9 cellular contexts compared by ENCODE assay signal in genomic region chr5:69364414-69364813, GRCh38. TPM values are rescaled to one million over a fixed set of nuclear protein-coding genes. Genes with fewer than 3 reads are reported as not detected.
DNase-seq lines count a peak whose midpoint lies in the region; ATAC-seq and TF ChIP-seq lines count a peak whose summit lies in the region.
"Had no signal": no experiment of that assay in that cellular context is flagged by ENCODE, and none has a peak within 500 bp of the region (broad histone marks: within the 10 kb centered on the region; RNA-seq: fewer than 3 reads in every experiment).

No MANE protein-coding gene starts in this region.

- intact Hi-C loops in PC-3 (cut with micrococcal nuclease) = no loop called here

- 54 to 65% methylated on average over 3 of the region's 3 CpGs for whole genome bisulfite sequencing in upper lobe of left lung, 2 donors

- 0 out of 2 replicates have a peak, but pooled peaks cover 8% of the 10 kb centered on the region for H3K4me1 ChIP-seq in PC-3 (ENCODE audit: insufficient read depth, low read length)
- peaks cover 10 to 16% (median 12%) of the 10 kb centered on the region in 4 donors for H3K4me1 ChIP-seq in upper lobe of left lung

- H3K4me3 ChIP-seq in GM12875 (ENCODE audit: low read depth, low read length) = no peak overlapping the region
- H3K4me3 ChIP-seq in PC-3 (ENCODE audit: low read length) = no peak overlapping the region
- H3K4me3 ChIP-seq in fibroblast of villous mesenchyme (ENCODE audit: low read depth, low read length) = no peak overlapping the region
- no peak overlapping the region for H3K4me3 ChIP-seq in upper lobe of left lung

- no TSS peak for BruUV-seq in PC-3 (replicated peaks; lab: Mats Ljungman, UMichigan)

- POLR2A ChIA-PET in PC-3 (lab: Charles Lee; ENCODE audit: unreplicated experiment) = no interaction called here

- no peak for TF ChIP-seq EP300 in upper lobe of left lung (IDR thresholded peaks at IDR 0.05)

- peaks cover 75% of the 10 kb centered on the region for H3K79me2 ChIP-seq in PC-3 (ENCODE audit: low read length)

- H2AFZ ChIP-seq in PC-3 (ENCODE audit: low read length) = no peak overlapping the region

- no peaks in the 10 kb centered on the region for H3F3A ChIP-seq in PC-3 (ENCODE audit: low read length, unreplicated experiment)

- H3K9ac ChIP-seq in PC-3 (ENCODE audit: low read length) = no peak overlapping the region

- CTCF ChIA-PET in PC-3 (lab: Charles Lee) = no interaction called here

- H3K36me3 ChIP-seq in PC-3 (ENCODE audit: low read depth, low read length) (peaks cover 20% of the 10 kb centered on the region; the same call in 1 of the 2 replicates), upper lobe of left lung (peaks cover 12 to 57% (median 25%) of the 10 kb centered on the region in 4 donors)

- no peak overlapping the region for H3K4me2 ChIP-seq in PC-3 (ENCODE audit: low read length)

- peaks cover 19% of the 10 kb centered on the region for H4K20me1 ChIP-seq in PC-3 (ENCODE audit: low read length)

- no peaks in the 10 kb centered on the region for H3K9me2 ChIP-seq in PC-3 (replicated peaks; ENCODE audit: low read length)

- H3K27me3 ChIP-seq in PC-3 (ENCODE audit: low read length) (no peaks in the 10 kb centered on the region), upper lobe of left lung (no peaks in the 10 kb centered on the region)

- TF ChIP-seq POLR2A in upper lobe of left lung (IDR thresholded peaks at IDR 0.05) = no peak

- ATAC-seq in PC-3 (0 out of 2 replicates have a peak, but pooled peaks have one; percentile 17), GM19463 (IDR thresholded peaks at IDR 0.05; ENCODE audit: unreplicated experiment) (no peak), upper lobe of left lung (ENCODE audit: low FRiP score in 2 of 2) (no peak), HG02884 (IDR thresholded peaks at IDR 0.05; ENCODE audit: unreplicated experiment) (no peak)

- H3K27ac ChIP-seq in PC-3 (ENCODE audit: low read length) = no peak overlapping the region
- H3K27ac ChIP-seq in upper lobe of left lung = no peak overlapping the region

- TF ChIP-seq CTCF in GM12875 (IDR thresholded peaks at IDR 0.05; ENCODE audit: borderline replicate concordance, insufficient read depth, low read depth, low read length) (peak; percentile 48; the same call in 1 of the 2 replicates), PC-3 (conservative IDR thresholded peaks at IDR 0.05; ENCODE audit: low read depth, low read length) (peak; percentile 57), fibroblast of villous mesenchyme (IDR thresholded peaks at IDR 0.05; ENCODE audit: insufficient read depth, low read depth, low read length) (peak; percentile 39), upper lobe of left lung (IDR thresholded peaks at IDR 0.05) (peak in 2 of 6 experiments; percentile 14 to 44)

- DNase-seq in AML-193 (lab: John Stamatoyannopoulos, UW) (peak; percentile 27 to 64), PC-3 (peak; percentile 37), fibroblast of villous mesenchyme (ENCODE audit: low read depth) (no peak), NCI-H2171 (lab: John Stamatoyannopoulos, UW) (no peak), upper lobe of left lung (no peak)
- DNase-seq: NCI-H526 treated with DMSO at 0.1 percent for 48 hours had no signal

- H3K9me3 ChIP-seq in PC-3 (ENCODE audit: low read length) = no peaks in the 10 kb centered on the region
- no peaks in the 10 kb centered on the region for H3K9me3 ChIP-seq in upper lobe of left lung

RNA-seq across cellular contexts. Expression of gene AK6, which starts 4.9 kb away (rescaled TPM):
- 25.3 and 37.4 TPM in 2 replicates for total RNA-seq in PC-3 (2014; rRNA removed)
- total RNA-seq in fibroblast of villous mesenchyme = 23.8 and 32.8 TPM in 2 replicates
- total RNA-seq in upper lobe of left lung = 10 to 100 TPM in 4 of 6 donors, 1 to 10 TPM in 2; 7.2 to 31.8 (median 18.2) TPM

RNA-seq across cellular contexts. Expression of gene TAF9, which starts 4.9 kb away (rescaled TPM):
- 61.3 and 61.6 TPM in 2 replicates for total RNA-seq in PC-3 (2014; rRNA removed)
- 66.4 and 94.6 TPM in 2 replicates for total RNA-seq in fibroblast of villous mesenchyme
- total RNA-seq in upper lobe of left lung = 10 to 100 TPM; 25.9 to 59.7 (median 38.2) TPM

RNA-seq across cellular contexts. Expression of gene RAD17, which starts 5.2 kb away (rescaled TPM):
- total RNA-seq in PC-3 (2014; rRNA removed) (13.5 TPM in 2 replicates), fibroblast of villous mesenchyme (21.3 and 27.2 TPM in 2 replicates), upper lobe of left lung (10 to 100 TPM; 15.2 to 27.2 (median 17.9) TPM)

RNA-seq across cellular contexts. Expression of gene CCDC125, which starts 31.8 kb away (rescaled TPM):
- total RNA-seq in PC-3 (2014; rRNA removed) (4.4 and 4.7 TPM in 2 replicates), fibroblast of villous mesenchyme (6.1 and 7.8 TPM in 2 replicates), upper lobe of left lung (10 to 100 TPM in 3 of 6 donors, 1 to 10 TPM in 3; 5.2 to 21.3 (median 11.3) TPM)

RNA-seq across cellular contexts. Expression of gene MARVELD2, which starts 50.5 kb away (rescaled TPM):
- total RNA-seq in PC-3 (2014; rRNA removed) (12.5 and 15.4 TPM in 2 replicates), fibroblast of villous mesenchyme (2.3 and 3.9 TPM in 2 replicates), upper lobe of left lung (10 to 100 TPM; 12.5 to 37.2 (median 25.7) TPM)

Comparison
In these comparisons a context has a peak if more than half of its experiments do, and no peak if none do; other contexts are left out.
1. DNase-seq: peak in AML-193 (2 of 2) and PC-3 (single experiment); none in fibroblast of villous mesenchyme (single experiment), NCI-H2171 (single experiment) and upper lobe of left lung (0 of 2).